ENCODE assay signal across 32 cellular contexts in the genomic region with DNA sequence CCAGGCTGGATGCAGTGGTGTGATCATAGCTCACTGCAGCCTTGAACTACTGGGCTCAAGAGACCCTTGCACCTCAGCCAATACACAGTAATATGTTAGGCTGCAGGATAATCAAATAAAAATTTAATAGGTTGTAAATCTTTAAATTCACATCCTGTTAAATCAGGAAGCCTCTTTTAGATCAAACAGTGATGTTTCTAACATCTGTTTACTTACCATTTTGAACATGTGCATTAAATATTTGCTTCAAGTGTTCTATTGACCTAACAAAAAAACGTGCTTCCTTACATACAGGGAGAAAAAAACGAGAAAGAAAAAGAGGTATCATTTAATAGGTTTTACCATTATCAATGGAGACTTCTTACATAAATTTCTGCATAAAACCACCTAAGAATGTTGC.
"Had no signal": no experiment of that assay in that cellular context is flagged by ENCODE, and none has a peak within 500 bp of the region (broad histone marks: within the 10 kb centered on the region; RNA-seq: fewer than 3 reads in every experiment).

No MANE protein-coding gene starts in this region.

- H3K4me1 ChIP-seq: breast epithelium, colonic mucosa, esophagus squamous epithelium, gastroesophageal sphincter, heart right ventricle had no signal

- ATAC-seq: activated CD4-positive, alpha-beta T cell treated with anti-CD3 and anti-CD28 coated beads for 36 hours; activated CD8-positive, alpha-beta memory T cell treated with anti-CD3 and anti-CD28 coated beads, Interleukin-2, amount 10 ng/mL, durations not matched to agents 7 days and 5 days; activated CD8-positive, alpha-beta T cell treated with anti-CD3 and anti-CD28 coated beads, Interleukin-2, amount 10 ng/mL, durations not matched to agents 7 days and 5 days; activated naive CD4-positive, alpha-beta T cell treated with anti-CD3 and anti-CD28 coated beads, Interleukin-2, amount 50 U/mL, for 72 hours; activated T-cell treated with anti-CD3 and anti-CD28 coated beads, Interleukin-2, amount 50 U/mL, for 72 hours; gastroesophageal sphincter; T-helper 17 cell had no signal

- H3K27ac Mint-ChIP-seq: activated CD4-positive, alpha-beta memory T cell treated with anti-CD3 and anti-CD28 coated beads for 36 hours; activated CD4-positive, alpha-beta T cell treated with anti-CD3 and anti-CD28 coated beads for 36 hours; activated CD4-positive, alpha-beta T cell treated with anti-CD3 and anti-CD28 coated beads, Interleukin-2, amount 10 ng/mL, durations not matched to agents 24 days and 14 days; activated CD8-positive, alpha-beta memory T cell treated with anti-CD3 and anti-CD28 coated beads, Interleukin-2, amount 10 ng/mL, durations not matched to agents 7 days and 5 days; activated CD8-positive, alpha-beta T cell treated with anti-CD3 and anti-CD28 coated beads, Interleukin-2, amount 10 ng/mL, durations not matched to agents 7 days and 5 days; activated naive CD4-positive, alpha-beta T cell treated with anti-CD3 and anti-CD28 coated beads, Interleukin-2, amount 10 ng/mL, durations not matched to agents 7 days and 5 days; activated naive CD4-positive, alpha-beta T cell treated with anti-CD3 and anti-CD28 coated beads, Interleukin-2, amount 50 U/mL, for 72 hours; activated naive CD8-positive, alpha-beta T cell treated with anti-CD3 and anti-CD28 coated beads, Interleukin-2, amount 10 ng/mL, durations not matched to agents 7 days and 5 days; activated T-cell treated with anti-CD3 and anti-CD28 coated beads, Interleukin-2, amount 50 U/mL, for 72 hours; T-helper 2 cell treated with Interferon-gamma antibody and Interleukin-4, amounts not matched to agents 5 μg/mL and 100 μg/mL, for 36 hours had no signal

- H3K4me3 Mint-ChIP-seq: activated CD4-positive, alpha-beta memory T cell treated with anti-CD3 and anti-CD28 coated beads for 36 hours; activated CD4-positive, alpha-beta T cell treated with anti-CD3 and anti-CD28 coated beads for 36 hours; activated CD4-positive, alpha-beta T cell treated with anti-CD3 and anti-CD28 coated beads, Interleukin-2, amount 10 ng/mL, durations not matched to agents 24 days and 14 days; activated CD8-positive, alpha-beta memory T cell treated with anti-CD3 and anti-CD28 coated beads, Interleukin-2, amount 10 ng/mL, durations not matched to agents 7 days and 5 days; activated CD8-positive, alpha-beta T cell treated with anti-CD3 and anti-CD28 coated beads, Interleukin-2, amount 10 ng/mL, durations not matched to agents 7 days and 5 days; activated naive CD4-positive, alpha-beta T cell treated with anti-CD3 and anti-CD28 coated beads, Interleukin-2, amount 10 ng/mL, durations not matched to agents 7 days and 5 days; activated naive CD8-positive, alpha-beta T cell treated with anti-CD3 and anti-CD28 coated beads, Interleukin-2, amount 10 ng/mL, durations not matched to agents 7 days and 5 days; activated T-cell treated with anti-CD3 and anti-CD28 coated beads, Interleukin-2, amount 50 U/mL, for 72 hours; T-helper 17 cell; T-helper 2 cell treated with Interferon-gamma antibody and Interleukin-4, amounts not matched to agents 5 μg/mL and 100 μg/mL, for 36 hours had no signal

- H3K9me3 ChIP-seq: breast epithelium, colonic mucosa, esophagus squamous epithelium, gastroesophageal sphincter, heart right ventricle had no signal

- H3K27me3 ChIP-seq: breast epithelium, cardiac muscle cell, colonic mucosa, esophagus squamous epithelium, gastroesophageal sphincter, heart right ventricle had no signal

- H3K4me3 ChIP-seq: breast epithelium, cardiac muscle cell, colonic mucosa, esophagus squamous epithelium, gastroesophageal sphincter, heart right ventricle had no signal

- H3K27ac ChIP-seq: breast epithelium, cardiac muscle cell, colonic mucosa, epithelial cell of prostate, esophagus squamous epithelium, gastroesophageal sphincter, heart right ventricle had no signal

- H3K36me3 ChIP-seq: colonic mucosa had no signal

- DNase-seq: activated CD4-positive, alpha-beta memory T cell treated with anti-CD3 and anti-CD28 coated beads for 36 hours; activated CD4-positive, alpha-beta T cell treated with anti-CD3 and anti-CD28 coated beads for 36 hours; activated CD4-positive, alpha-beta T cell treated with anti-CD3 and anti-CD28 coated beads, Interleukin-2, amount 10 ng/mL, durations not matched to agents 24 days and 14 days; activated CD4-positive, CD25-positive, alpha-beta regulatory T cell; activated CD4-positive, CD25-positive, alpha-beta regulatory T cell treated with anti-CD3 and anti-CD28 coated beads, Interleukin-2, amount 50 U/mL, for 72 hours; activated CD8-positive, alpha-beta memory T cell treated with anti-CD3 and anti-CD28 coated beads, Interleukin-2, amount 10 ng/mL, durations not matched to agents 7 days and 5 days; activated CD8-positive, alpha-beta memory T cell treated with anti-CD3 and anti-CD28 coated beads, Interleukin-2, amount 50 U/mL, for 4 hours; activated CD8-positive, alpha-beta T cell treated with anti-CD3 and anti-CD28 coated beads, Interleukin-2, amount 10 ng/mL, durations not matched to agents 7 days and 5 days; activated gamma-delta T cell; activated naive CD4-positive, alpha-beta T cell; activated naive CD4-positive, alpha-beta T cell treated with anti-CD3 and anti-CD28 coated beads, Interleukin-2, amount 10 ng/mL, durations not matched to agents 7 days and 5 days; activated naive CD8-positive, alpha-beta T cell treated with anti-CD3 and anti-CD28 coated beads, Interleukin-2, amount 10 ng/mL, durations not matched to agents 7 days and 5 days; activated T-cell treated with anti-CD3 and anti-CD28 coated beads, Interleukin-2, amount 50 U/mL, for 1 hour; activated T-cell treated with anti-CD3 and anti-CD28 coated beads, Interleukin-2, amount 50 U/mL, for 72 hours; amniotic stem cell; anterior cingulate cortex; central memory CD4-positive, alpha-beta T cell; cerebellar nuclear complex; colonic mucosa; effector CD8-positive, alpha-beta T cell; esophagus squamous epithelium; foreskin melanocyte; heart right ventricle; T-helper 1 cell; T-helper 17 cell; T1000 had no signal

- H3K9me3 Mint-ChIP-seq: activated CD4-positive, alpha-beta memory T cell treated with anti-CD3 and anti-CD28 coated beads for 36 hours; activated naive CD4-positive, alpha-beta T cell treated with anti-CD3 and anti-CD28 coated beads, Interleukin-2, amount 10 ng/mL, durations not matched to agents 7 days and 5 days; activated naive CD4-positive, alpha-beta T cell treated with anti-CD3 and anti-CD28 coated beads, Interleukin-2, amount 50 U/mL, for 72 hours; activated naive CD8-positive, alpha-beta T cell treated with anti-CD3 and anti-CD28 coated beads, Interleukin-2, amount 10 ng/mL, durations not matched to agents 7 days and 5 days; activated T-cell treated with anti-CD3 and anti-CD28 coated beads, Interleukin-2, amount 50 U/mL, for 72 hours; T-helper 2 cell treated with Interferon-gamma antibody and Interleukin-4, amounts not matched to agents 5 μg/mL and 100 μg/mL, for 36 hours had no signal

- H3K4me1 Mint-ChIP-seq: activated CD4-positive, alpha-beta T cell treated with anti-CD3 and anti-CD28 coated beads for 36 hours; T-helper 17 cell had no signal

- H3K27me3 Mint-ChIP-seq: activated CD4-positive, alpha-beta memory T cell treated with anti-CD3 and anti-CD28 coated beads for 36 hours; activated CD4-positive, alpha-beta T cell treated with anti-CD3 and anti-CD28 coated beads for 36 hours; activated CD4-positive, alpha-beta T cell treated with anti-CD3 and anti-CD28 coated beads, Interleukin-2, amount 10 ng/mL, durations not matched to agents 24 days and 14 days; activated CD8-positive, alpha-beta memory T cell treated with anti-CD3 and anti-CD28 coated beads, Interleukin-2, amount 10 ng/mL, durations not matched to agents 7 days and 5 days; activated naive CD4-positive, alpha-beta T cell treated with anti-CD3 and anti-CD28 coated beads, Interleukin-2, amount 10 ng/mL, durations not matched to agents 7 days and 5 days; activated naive CD8-positive, alpha-beta T cell treated with anti-CD3 and anti-CD28 coated beads, Interleukin-2, amount 10 ng/mL, durations not matched to agents 7 days and 5 days; T-helper 17 cell had no signal
